ENCODE assay signal across 11 cellular contexts in the genomic region with DNA sequence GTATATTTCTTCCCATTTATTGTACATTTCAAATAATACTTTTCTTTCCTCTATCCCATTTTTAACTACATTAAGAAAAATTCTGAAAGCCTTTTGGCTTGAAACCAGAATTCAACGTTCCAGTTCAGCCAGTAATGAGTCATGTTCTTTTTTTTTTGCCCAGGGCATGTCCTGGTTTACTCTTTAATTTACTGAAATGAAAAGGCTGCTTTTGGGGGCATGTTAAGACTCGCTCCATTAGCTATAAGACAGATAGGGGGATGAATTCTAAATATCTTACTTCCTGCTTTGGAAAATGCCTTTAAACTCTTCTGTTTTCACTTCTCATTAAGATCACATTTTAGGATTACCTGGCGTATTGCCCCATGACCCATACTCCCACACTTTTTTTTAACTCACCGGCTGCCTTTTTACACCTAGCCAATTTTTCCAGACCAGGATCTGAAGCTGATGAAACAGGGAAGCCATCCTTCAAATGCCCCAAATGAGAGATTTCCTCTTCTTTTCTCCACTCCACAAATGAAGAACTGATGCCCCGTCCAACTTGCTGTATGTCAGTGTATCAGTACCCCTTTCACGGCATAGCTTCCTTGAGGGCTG. TPM values are rescaled to one million over a fixed set of nuclear protein-coding genes. Genes with fewer than 3 reads are reported as not detected.
DNase-seq lines count a peak whose midpoint lies in the region; ATAC-seq and TF ChIP-seq lines count a peak whose summit lies in the region.
"Had no signal": no experiment of that assay in that cellular context is flagged by ENCODE, and none has a peak within 500 bp of the region (broad histone marks: within the 10 kb centered on the region; RNA-seq: fewer than 3 reads in every experiment).

No MANE protein-coding gene starts in this region.

- no peaks in the 10 kb centered on the region for H4K20me1 ChIP-seq in DND-41 (ENCODE audit: insufficient read depth, low read length)

- no peak overlapping the region for H3K9ac ChIP-seq in DND-41 (ENCODE audit: low read depth, low read length)
- H3K9ac ChIP-seq: neural progenitor cell had no signal

- no peak overlapping the region for H2AFZ ChIP-seq in DND-41 (ENCODE audit: low read depth, low read length)
- H2AFZ ChIP-seq: neural progenitor cell had no signal

- TF ChIP-seq CTCF in DND-41 (IDR thresholded peaks at IDR 0.05; ENCODE audit: borderline replicate concordance, extremely low read depth, low read length, poor library complexity, severe bottlenecking) (no peak), astrocyte of the cerebellum (IDR thresholded peaks at IDR 0.05; ENCODE audit: low read depth, low read length, missing control alignments) (no peak), left lung (IDR thresholded peaks at IDR 0.05) (no peak)

- H3K27ac ChIP-seq in DND-41 (ENCODE audit: low read length) (no peak overlapping the region), left lung (peak overlapping the region in 1 of 2 donors; percentile 45)
- H3K27ac ChIP-seq: neural progenitor cell had no signal

- H3K36me3 ChIP-seq in DND-41 (ENCODE audit: insufficient read depth, low read length) (no peaks in the 10 kb centered on the region), left lung (no peaks in the 10 kb centered on the region)
- H3K36me3 ChIP-seq: neural progenitor cell had no signal

- H3K9me3 ChIP-seq in DND-41 (ENCODE audit: insufficient read depth, low read length, severe bottlenecking) (no peaks in the 10 kb centered on the region), left lung (peaks cover 0 to 4% of the 10 kb centered on the region in 2 donors)

- ATAC-seq in DND-41 (ENCODE audit: insufficient read depth, low read depth) (no peak), HG03064 (IDR thresholded peaks at IDR 0.05; ENCODE audit: low read depth, unreplicated experiment) (peak; percentile 42), left lung (peak; percentile 62), HG02588 (IDR thresholded peaks at IDR 0.05; ENCODE audit: unreplicated experiment) (no peak)

- DNase-seq in DND-41 (no peak), astrocyte of the cerebellum (ENCODE audit: low read depth) (peak; percentile 36), left lung (no peak), cerebellar cortex (ENCODE audit: low spot score) (no peak), DMS114 treated with DMSO at 0.1 percent for 48 hours (lab: John Stamatoyannopoulos, UW; ENCODE audit: unreplicated experiment) (no peak), GM19238 (ENCODE audit: insufficient read length, low spot score) (no peak)
- DNase-seq: GF-D8 had no signal

- in situ Hi-C loops in astrocyte of the cerebellum (cut with HindIII; ENCODE audit: low sequenced_read_pairs) = no loop called here

- H3K4me1 ChIP-seq in DND-41 (ENCODE audit: insufficient read depth, low read length) = peaks cover 30% of the 10 kb centered on the region
- H3K4me1 ChIP-seq in left lung = no peaks in the 10 kb centered on the region
- H3K4me1 ChIP-seq: neural progenitor cell had no signal

- 0 out of 2 replicates have a peak overlapping the region, but pooled peaks have one; percentile 2 for H3K4me2 ChIP-seq in DND-41 (ENCODE audit: insufficient read depth, low read length)
- H3K4me2 ChIP-seq: neural progenitor cell had no signal

- H3K27me3 ChIP-seq in DND-41 (ENCODE audit: insufficient read depth, low read length, poor library complexity) = no peaks in the 10 kb centered on the region
- no peaks in the 10 kb centered on the region for H3K27me3 ChIP-seq in left lung
- H3K27me3 ChIP-seq: neural progenitor cell had no signal

- no peaks in the 10 kb centered on the region for H3K79me2 ChIP-seq in DND-41 (ENCODE audit: insufficient read depth, low read length)

- intact Hi-C loops in left lung (cut with DNase I) = no loop called here

- no peak overlapping the region for H3K4me3 ChIP-seq in DND-41 (ENCODE audit: low read depth in 1 of 2, low read length in 2 of 2)
- no peak overlapping the region for H3K4me3 ChIP-seq in astrocyte of the cerebellum (ENCODE audit: low read depth, low read length)
- no peak overlapping the region for H3K4me3 ChIP-seq in left lung
- H3K4me3 ChIP-seq: neural progenitor cell had no signal

RNA-seq across cellular contexts. Expression of gene ABCA12, which starts 0.6 kb away (rescaled TPM):
- under 1 TPM; 0.34 to 0.58 TPM for total RNA-seq in left lung
- total RNA-seq: activated T-helper 1 cell treated with anti-CD3 and anti-CD28 coated beads, Interleukin-12 subunit alpha, Interleukin-12 subunit beta, Interleukin-2, Interleukin-4 antibody, amounts not matched to agents 30 ng/mL and 10 ng/mL and 1 ng/mL, durations not matched to agents 14 hours and 24 hours and 36 hours had no signal

Comparison
In these comparisons a context has a peak if more than half of its experiments do, and no peak if none do; other contexts are left out.
1. ATAC-seq: peak in HG03064 (single experiment) and left lung (single experiment); none in DND-41 (single experiment) and HG02588 (single experiment).